Comparison of ENCODE assay signal across 8 cellular contexts in genomic region chr4:23614284-23614892, GRCh38.
DNase-seq lines count a peak whose midpoint lies in the region; ATAC-seq and TF ChIP-seq lines count a peak whose summit lies in the region.

No MANE protein-coding gene starts in this region.

- H3K27ac ChIP-seq in gastroesophageal sphincter: no peak overlapping the region
- H3K27ac ChIP-seq in upper lobe of left lung: no peak overlapping the region

- H3K27me3 ChIP-seq in gastroesophageal sphincter (no peaks in the 10 kb centered on the region), upper lobe of left lung (no peaks in the 10 kb centered on the region)

- TF ChIP-seq POLR2A in gastroesophageal sphincter (IDR thresholded peaks at IDR 0.05): no peak
- TF ChIP-seq POLR2A in upper lobe of left lung (IDR thresholded peaks at IDR 0.05): no peak

- WGBS in gastroesophageal sphincter (ENCODE audit: low coverage in 1 of 2), 2 donors: 100% methylated on average over 1 of the region's 6 CpGs; no CpG with 5 or more reads in 1 of the 2 donors
- WGBS in upper lobe of left lung, 2 donors: 80% methylated on average over 3 to 5 of the region's 6 CpGs

- TF ChIP-seq EP300 in gastroesophageal sphincter (IDR thresholded peaks at IDR 0.05): no peak
- no peak for TF ChIP-seq EP300 in upper lobe of left lung (IDR thresholded peaks at IDR 0.05)

- H3K4me3 ChIP-seq in AG10803 (ENCODE audit: low read length): no peak overlapping the region
- H3K4me3 ChIP-seq in gastroesophageal sphincter: no peak overlapping the region
- no peak overlapping the region for H3K4me3 ChIP-seq in upper lobe of left lung

- DNase-seq in AG10803 (ENCODE audit: low read depth) (peak; percentile 13), NCI-H748 treated with DMSO at 0.1 percent for 48 hours (lab: John Stamatoyannopoulos, UW) (peak; percentile 78), upper lobe of left lung (peak in 1 of 2 donors; percentile 32), mesenteric fat pad (ENCODE audit: low spot score) (no peak)

- ATAC-seq in GM21528 (IDR thresholded peaks at IDR 0.05; ENCODE audit: low FRiP score, unreplicated experiment): peak; percentile 52
- ATAC-seq in gastroesophageal sphincter: no peak
- peak; percentile 53 to 71 for ATAC-seq in upper lobe of left lung (ENCODE audit: low FRiP score in 2 of 2)
- no peak for ATAC-seq in HG03457 (IDR thresholded peaks at IDR 0.05; ENCODE audit: unreplicated experiment)
- no peak for ATAC-seq in HG02763 (IDR thresholded peaks at IDR 0.05; ENCODE audit: unreplicated experiment)

- TF ChIP-seq CTCF in AG10803 (conservative IDR thresholded peaks at IDR 0.05; ENCODE audit: low read length): peak; percentile 25; the same call in 1 of the 2 replicates
- TF ChIP-seq CTCF in gastroesophageal sphincter (IDR thresholded peaks at IDR 0.05): peak in 3 of 4 experiments; percentile 18 to 31 (median 29)
- TF ChIP-seq CTCF in upper lobe of left lung (IDR thresholded peaks at IDR 0.05): peak in 4 of 6 experiments; percentile 17 to 65 (median 51)

- no peaks in the 10 kb centered on the region for H3K9me3 ChIP-seq in gastroesophageal sphincter
- H3K9me3 ChIP-seq in upper lobe of left lung: no peaks in the 10 kb centered on the region

- H3K36me3 ChIP-seq in gastroesophageal sphincter (no peaks in the 10 kb centered on the region), upper lobe of left lung (no peaks in the 10 kb centered on the region)

- no peaks in the 10 kb centered on the region for H3K4me1 ChIP-seq in gastroesophageal sphincter
- H3K4me1 ChIP-seq in upper lobe of left lung: no peaks in the 10 kb centered on the region

Comparison
In these comparisons a context has a peak if more than half of its experiments do, and no peak if none do; other contexts are left out.
1. ATAC-seq: peak in GM21528 (single experiment) and upper lobe of left lung (2 of 2); none in gastroesophageal sphincter (single experiment), HG03457 (single experiment) and HG02763 (single experiment).
2. Peak in every context shown above with its lines, with median percentiles within 50 percentile points of each other: CTCF ChIP-seq.